9 cellular contexts compared by ENCODE assay signal in the genomic region with DNA sequence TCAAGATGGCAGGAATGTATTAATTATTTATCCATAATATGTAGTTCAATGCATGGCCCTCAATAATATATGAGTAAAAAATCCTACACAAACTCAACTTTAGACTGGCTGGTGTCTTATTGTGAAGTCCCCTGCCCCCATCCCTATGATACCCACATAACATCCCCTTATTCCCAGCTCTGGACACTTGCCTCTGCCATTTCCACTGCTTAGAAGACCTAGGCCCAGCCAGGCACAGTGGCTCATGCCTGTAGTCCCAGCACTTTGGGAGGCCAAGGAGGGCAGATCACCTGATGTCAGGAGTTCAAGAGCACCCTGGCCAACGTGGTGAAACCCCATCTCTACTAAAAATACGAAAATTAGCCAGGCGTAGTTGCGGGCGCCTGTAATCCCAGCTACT.
"Had no signal": no experiment of that assay in that cellular context is flagged by ENCODE, and none has a peak within 500 bp of the region (broad histone marks: within the 10 kb centered on the region; RNA-seq: fewer than 3 reads in every experiment).

No MANE protein-coding gene starts in this region.

- H3K27ac ChIP-seq: GM23248 had no signal

- H2AFZ ChIP-seq: GM23248 had no signal

- H3K9me3 ChIP-seq: HAP-1 had no signal

- H3K4me3 ChIP-seq: GM23248, HAP-1 had no signal

- FAIRE-seq: H54 had no signal

- ATAC-seq: HCT116 had no signal

- H3K9me3 Mint-ChIP-seq: H9, HFFc6 had no signal

- H3K9ac ChIP-seq: GM23248 had no signal

- H3K27ac Mint-ChIP-seq: HFFc6 had no signal

- H3K36me3 ChIP-seq: HAP-1 had no signal

- DNase-seq: GM23248, GOT3, H7, H9, HCEC 1CT, HFFc6 had no signal

- H3K4me1 ChIP-seq: HAP-1 had no signal

- H3K4me3 Mint-ChIP-seq: H9, HFFc6 had no signal
